ENCODE assay signal across 19 cellular contexts in genomic region chr4:121226362-121226761, GRCh38.
DNase-seq lines count a peak whose midpoint lies in the region; FAIRE-seq and TF ChIP-seq lines count a peak whose summit lies in the region.
"Had no signal": no experiment of that assay in that cellular context is flagged by ENCODE, and none has a peak within 500 bp of the region (broad histone marks: within the 10 kb centered on the region; RNA-seq: fewer than 3 reads in every experiment).

No MANE protein-coding gene starts in this region.

- POLR2A ChIA-PET in CD4-positive, alpha-beta memory T cell (lab: Charles Lee; ENCODE audit: partially characterized antibody): no interaction called here

- DNase-seq in CD4-positive, alpha-beta memory T cell: no peak
- peak; percentile 20 for DNase-seq in ELF-1 (ENCODE audit: low read depth, low spot score)
- DNase-seq in activated T-helper 1 cell treated with anti-CD3 and anti-CD28 coated beads, Interleukin-12 subunit alpha, Interleukin-12 subunit beta, Interleukin-2, Interleukin-4 antibody, amounts not matched to agents 30 ng/mL and 10 ng/mL and 1 ng/mL, durations not matched to agents 14 hours and 24 hours and 36 hours (ENCODE audit: low spot score): no peak
- no peak for DNase-seq in keratinocyte (ENCODE audit: low read depth, low spot score)
- no peak for DNase-seq in HUDEP-2 (lab: John Stamatoyannopoulos, UW; ENCODE audit: unreplicated experiment in 76 of 76)
- DNase-seq in SW 1271 (lab: John Stamatoyannopoulos, UW): no peak
- DNase-seq in SJCRH30: no peak
- DNase-seq: BE2C; DMS153; KBM-7; left ventricle myocardium superior; NCI-H1105; stimulated activated naive CD4-positive, alpha-beta T cell; upper lobe of left lung had no signal

- H3K9me3 Mint-ChIP-seq in CD4-positive, alpha-beta memory T cell: no peaks in the 10 kb centered on the region
- H3K9me3 Mint-ChIP-seq in activated T-helper 1 cell treated with anti-CD3 and anti-CD28 coated beads, Interleukin-12 subunit alpha, Interleukin-12 subunit beta, Interleukin-2, Interleukin-4 antibody, amounts not matched to agents 30 ng/mL and 10 ng/mL and 1 ng/mL, durations not matched to agents 14 hours and 24 hours and 36 hours: peaks cover 8% of the 10 kb centered on the region

- H3K9me1 ChIP-seq in keratinocyte (ENCODE audit: control insufficient read depth, extremely low read depth, insufficient read depth, low read length): no peaks in the 10 kb centered on the region

- no peaks in the 10 kb centered on the region for H3K9me3 ChIP-seq in CD4-positive, alpha-beta memory T cell (ENCODE audit: control insufficient read depth in 1 of 2, low read length in 2 of 2)
- H3K9me3 ChIP-seq in keratinocyte (ENCODE audit: control insufficient read depth, low read depth, low read length) (no peaks in the 10 kb centered on the region), SJCRH30 (replicated peaks) (no peaks in the 10 kb centered on the region; the same call in 1 of the 2 replicates)
- H3K9me3 ChIP-seq: BE2C, upper lobe of left lung had no signal

- peak overlapping the region in 7 of 8 donors; percentile 17 to 75 (median 51) for H3K4me3 Mint-ChIP-seq in CD4-positive, alpha-beta memory T cell
- H3K4me3 Mint-ChIP-seq in activated T-helper 1 cell treated with anti-CD3 and anti-CD28 coated beads, Interleukin-12 subunit alpha, Interleukin-12 subunit beta, Interleukin-2, Interleukin-4 antibody, amounts not matched to agents 30 ng/mL and 10 ng/mL and 1 ng/mL, durations not matched to agents 14 hours and 24 hours and 36 hours: peak overlapping the region; percentile 79

- TF ChIP-seq CTCF in keratinocyte (optimal IDR thresholded peaks at IDR 0.05 in 1 of 3, IDR thresholded peaks at IDR 0.05 in 1 of 3, conservative IDR thresholded peaks at IDR 0.05 in 1 of 3; ENCODE audit: extremely low read depth in 1 of 3, insufficient read depth in 2 of 3, low read length in 3 of 3): no peak

- H3K27ac Mint-ChIP-seq in CD4-positive, alpha-beta memory T cell: peak overlapping the region in 4 of 7 donors; percentile 7 to 35 (median 16)
- no peak overlapping the region for H3K27ac Mint-ChIP-seq in activated T-helper 1 cell treated with anti-CD3 and anti-CD28 coated beads, Interleukin-12 subunit alpha, Interleukin-12 subunit beta, Interleukin-2, Interleukin-4 antibody, amounts not matched to agents 30 ng/mL and 10 ng/mL and 1 ng/mL, durations not matched to agents 14 hours and 24 hours and 36 hours

- no peaks in the 10 kb centered on the region for H3K27me3 ChIP-seq in CD4-positive, alpha-beta memory T cell (ENCODE audit: insufficient read depth, low read length)
- no peaks in the 10 kb centered on the region for H3K27me3 ChIP-seq in keratinocyte (ENCODE audit: control insufficient read depth, extremely low read depth, insufficient read depth, low read length)
- no peaks in the 10 kb centered on the region for H3K27me3 ChIP-seq in SJCRH30
- H3K27me3 ChIP-seq: BE2C, upper lobe of left lung had no signal

- intact Hi-C loops in CD4-positive, alpha-beta memory T cell (cut with micrococcal nuclease): no loop called here
- intact Hi-C loops in activated T-helper 1 cell treated with anti-CD3 and anti-CD28 coated beads, Interleukin-12 subunit alpha, Interleukin-12 subunit beta, Interleukin-2, Interleukin-4 antibody, amounts not matched to agents 30 ng/mL and 10 ng/mL and 1 ng/mL, durations not matched to agents 14 hours and 24 hours and 36 hours (cut with micrococcal nuclease): loop anchor here (2.0 kb wide), 2 partner anchors 26 to 182 kb away; no protein-coding TSS in a partner anchor

- CTCF ChIA-PET in CD4-positive, alpha-beta memory T cell (lab: Charles Lee; ENCODE audit: partially characterized antibody): interaction anchor here (1.2 kb wide), 1 partner anchor 34 kb away, joined by 4 read pairs; no protein-coding TSS in a partner anchor

- H3K36me3 Mint-ChIP-seq in CD4-positive, alpha-beta memory T cell: no peaks in the 10 kb centered on the region
- peaks cover 1% of the 10 kb centered on the region for H3K36me3 Mint-ChIP-seq in activated T-helper 1 cell treated with anti-CD3 and anti-CD28 coated beads, Interleukin-12 subunit alpha, Interleukin-12 subunit beta, Interleukin-2, Interleukin-4 antibody, amounts not matched to agents 30 ng/mL and 10 ng/mL and 1 ng/mL, durations not matched to agents 14 hours and 24 hours and 36 hours (ENCODE audit: low read depth)

- H3K27me3 Mint-ChIP-seq in CD4-positive, alpha-beta memory T cell: no peaks in the 10 kb centered on the region
- no peaks in the 10 kb centered on the region for H3K27me3 Mint-ChIP-seq in activated T-helper 1 cell treated with anti-CD3 and anti-CD28 coated beads, Interleukin-12 subunit alpha, Interleukin-12 subunit beta, Interleukin-2, Interleukin-4 antibody, amounts not matched to agents 30 ng/mL and 10 ng/mL and 1 ng/mL, durations not matched to agents 14 hours and 24 hours and 36 hours (ENCODE audit: insufficient read depth)

- H2AFZ ChIP-seq in keratinocyte (ENCODE audit: control insufficient read depth, low read length): no peak overlapping the region

- peak overlapping the region; percentile 24 for H3K4me2 ChIP-seq in keratinocyte (ENCODE audit: control insufficient read depth, extremely low read depth, insufficient read depth, low read depth, low read length)

- H3K79me2 ChIP-seq in keratinocyte (ENCODE audit: control insufficient read depth, insufficient read depth, low read length): no peaks in the 10 kb centered on the region

- H3K9ac ChIP-seq in keratinocyte (ENCODE audit: control insufficient read depth, extremely low read depth, insufficient read depth, low read length): no peak overlapping the region

- H3K36me3 ChIP-seq in CD4-positive, alpha-beta memory T cell (ENCODE audit: insufficient read depth, low read length): no peaks in the 10 kb centered on the region
- no peaks in the 10 kb centered on the region for H3K36me3 ChIP-seq in keratinocyte (ENCODE audit: control insufficient read depth in 2 of 2, extremely low read depth in 1 of 2, insufficient read depth in 2 of 2, low read length in 2 of 2)
- no peaks in the 10 kb centered on the region for H3K36me3 ChIP-seq in SJCRH30
- H3K36me3 ChIP-seq: BE2C, upper lobe of left lung had no signal

- no peak for FAIRE-seq in keratinocyte (lab: Jason Lieb, UNC)
- FAIRE-seq: astrocyte, endothelial cell of umbilical vein, frontal cortex had no signal

- H3K27ac ChIP-seq in CD4-positive, alpha-beta memory T cell (ENCODE audit: low read depth, low read length): no peak overlapping the region
- H3K27ac ChIP-seq in keratinocyte (ENCODE audit: control insufficient read depth, insufficient read depth, low read length) (no peak overlapping the region), SJCRH30 (no peak overlapping the region)
- H3K27ac ChIP-seq: coronary artery, RWPE1, upper lobe of left lung had no signal

- peaks cover 24 to 37% (median 28%) of the 10 kb centered on the region in 4 donors for H3K4me1 Mint-ChIP-seq in CD4-positive, alpha-beta memory T cell
- peaks cover 46% of the 10 kb centered on the region for H3K4me1 Mint-ChIP-seq in activated T-helper 1 cell treated with anti-CD3 and anti-CD28 coated beads, Interleukin-12 subunit alpha, Interleukin-12 subunit beta, Interleukin-2, Interleukin-4 antibody, amounts not matched to agents 30 ng/mL and 10 ng/mL and 1 ng/mL, durations not matched to agents 14 hours and 24 hours and 36 hours (ENCODE audit: low read depth)

- H3K4me3 ChIP-seq in CD4-positive, alpha-beta memory T cell (ENCODE audit: low read length in 2 of 2): no peak overlapping the region
- H3K4me3 ChIP-seq in keratinocyte (ENCODE audit: control insufficient read depth in 2 of 3, extremely low read depth in 1 of 3, insufficient read depth in 2 of 3, low read depth in 1 of 3, low read length in 3 of 3) (no peak overlapping the region), SJCRH30 (no peak overlapping the region)
- H3K4me3 ChIP-seq: coronary artery, upper lobe of left lung had no signal

- peaks cover 18% of the 10 kb centered on the region for H3K4me1 ChIP-seq in CD4-positive, alpha-beta memory T cell (ENCODE audit: insufficient read depth, low read length)
- H3K4me1 ChIP-seq in keratinocyte (ENCODE audit: control insufficient read depth, extremely low read depth, insufficient read depth, low read length) (peaks cover 4% of the 10 kb centered on the region), SJCRH30 (no peaks in the 10 kb centered on the region)
- H3K4me1 ChIP-seq: BE2C, upper lobe of left lung had no signal

- H4K20me1 ChIP-seq in keratinocyte (ENCODE audit: control insufficient read depth, extremely low read depth, insufficient read depth, low read length): no peaks in the 10 kb centered on the region

- dilution Hi-C loops in keratinocyte (cut with MboI; ENCODE audit: extremely low pct_ligation_motif_present, low sequenced_read_pairs): no loop called here
